1 cellular context compared by ENCODE assay signal in genomic region chr1:234975122-234975940, GRCh38.
TF ChIP-seq lines count a peak whose summit lies in the region.

No MANE protein-coding gene starts in this region.

TF ChIP-seq in K562, 482 proteins besides CTCF, POLR2A, EP300 and RAD21 (continued from another document and continues in another):
- TF ChIP-seq CHAMP1 (IDR thresholded peaks at IDR 0.05), result peak; percentile 97
- no peak for TF ChIP-seq POLR3A (IDR thresholded peaks at IDR 0.05; ENCODE audit: borderline replicate concordance, extremely low read depth, insufficient read depth, insufficient read length)
- peak; percentile 17; the same call in 1 of the 2 replicates for TF ChIP-seq ZNF23 (CRISPR knock-in tag; IDR thresholded peaks at IDR 0.05)
- TF ChIP-seq HES1 (IDR thresholded peaks at IDR 0.05; ENCODE audit: low read depth), result peak; percentile 98
- TF ChIP-seq FOXK1 (CRISPR knock-in tag; IDR thresholded peaks at IDR 0.05; ENCODE audit: borderline replicate concordance), result no peak
- TF ChIP-seq NFIC (IDR thresholded peaks at IDR 0.05), result peak; percentile 79
- TF ChIP-seq RB1 (IDR thresholded peaks at IDR 0.05; ENCODE audit: low read depth), result no peak
- TF ChIP-seq XRCC4 (IDR thresholded peaks at IDR 0.05; ENCODE audit: extremely low read depth, insufficient read depth, insufficient read length), result no peak
- TF ChIP-seq TGIF2 (CRISPR knock-in tag; IDR thresholded peaks at IDR 0.05), result no peak
- peak; percentile 86 for TF ChIP-seq FOXA1 (IDR thresholded peaks at IDR 0.05; ENCODE audit: borderline replicate concordance)
- no peak for TF ChIP-seq TSC22D4 (tag; IDR thresholded peaks at IDR 0.05)
- peak; percentile 94 for TF ChIP-seq GATA2 (CRISPR knock-in tag; IDR thresholded peaks at IDR 0.05)
- TF ChIP-seq CREB3 (tag; conservative IDR thresholded peaks at IDR 0.05; ENCODE audit: low read depth), result peak; percentile 90
- TF ChIP-seq ZNF318 (IDR thresholded peaks at IDR 0.05; ENCODE audit: borderline replicate concordance in 1 of 2, low read depth in 1 of 2), result peak in 1 of 2 experiments; percentile 96; a peak in 2 of 4 replicates
- TF ChIP-seq ZC3H4 (CRISPR knock-in tag; IDR thresholded peaks at IDR 0.05; ENCODE audit: borderline replicate concordance), result no peak
- TF ChIP-seq CBX3 (IDR thresholded peaks at IDR 0.05; ENCODE audit: borderline replicate concordance in 1 of 2, low read length in 2 of 2), result peak in 1 of 2 experiments; percentile 71; a peak in 1 of 3 replicates
- TF ChIP-seq ZNF12 (CRISPR knock-in tag; IDR thresholded peaks at IDR 0.05), result no peak
- TF ChIP-seq MEF2D (tag; conservative IDR thresholded peaks at IDR 0.05; ENCODE audit: low read depth), result peak; percentile 81
- TF ChIP-seq ZNF134 (CRISPR knock-in tag; conservative IDR thresholded peaks at IDR 0.05), result peak; percentile 80
- no peak for TF ChIP-seq MCM3 (IDR thresholded peaks at IDR 0.05)
- TF ChIP-seq ZFPM2 (CRISPR knock-in tag; IDR thresholded peaks at IDR 0.05), result no peak
- TF ChIP-seq ATF3 (IDR thresholded peaks at IDR 0.05), result peak; percentile 100
- peak; percentile 98 for TF ChIP-seq ATF3 (CRISPR knock-in tag; conservative IDR thresholded peaks at IDR 0.05)
- TF ChIP-seq MEIS2 (IDR thresholded peaks at IDR 0.05; ENCODE audit: partially characterized antibody), result peak; percentile 88
- peak; percentile 100 for TF ChIP-seq SOX6 (IDR thresholded peaks at IDR 0.05)
- peak; percentile 54; the same call in 1 of the 2 replicates for TF ChIP-seq CREB1 (IDR thresholded peaks at IDR 0.05)
- TF ChIP-seq CREB1 (CRISPR knock-in tag; IDR thresholded peaks at IDR 0.05), result no peak
- no peak for TF ChIP-seq MLX (CRISPR knock-in tag; conservative IDR thresholded peaks at IDR 0.05)
- peak; percentile 89; the same call in 1 of the 2 replicates for TF ChIP-seq ZNF175 (CRISPR knock-in tag; IDR thresholded peaks at IDR 0.05; ENCODE audit: low read depth)
- peak; percentile 82; the same call in 1 of the 2 replicates for TF ChIP-seq MECOM (CRISPR knock-in tag; IDR thresholded peaks at IDR 0.05)
- peak; percentile 74 to 94 for TF ChIP-seq AFF1 (IDR thresholded peaks at IDR 0.05; ENCODE audit: low read depth in 1 of 2, partially characterized antibody in 2 of 2)
- TF ChIP-seq ZNF79 (CRISPR knock-in tag; IDR thresholded peaks at IDR 0.05; ENCODE audit: low read depth), result peak; percentile 2; the same call in 1 of the 2 replicates
- TF ChIP-seq TAL1 (IDR thresholded peaks at IDR 0.05), result peak; percentile 88
- TF ChIP-seq NCOR1 (IDR thresholded peaks at IDR 0.05), result peak; percentile 95
- peak in 1 of 2 experiments; percentile 96; a peak in 2 of 4 replicates for TF ChIP-seq HDAC1 (IDR thresholded peaks at IDR 0.05)
- TF ChIP-seq RCOR1 (IDR thresholded peaks at IDR 0.05; ENCODE audit: borderline replicate concordance in 1 of 2, low read depth in 2 of 2, low read length in 2 of 2), result peak in 1 of 2 experiments; percentile 99; a peak in 3 of 4 replicates
- TF ChIP-seq DMBX1 (CRISPR knock-in tag; IDR thresholded peaks at IDR 0.05; ENCODE audit: borderline replicate concordance), result peak; percentile 27; the same call in 1 of the 2 replicates
- TF ChIP-seq ELF1 (tag; IDR thresholded peaks at IDR 0.05), result peak; percentile 82
- no peak for TF ChIP-seq GTF3C2 (IDR thresholded peaks at IDR 0.05; ENCODE audit: borderline replicate concordance, extremely low read depth, insufficient read length)
- peak; percentile 13; the same call in 1 of the 2 replicates for TF ChIP-seq PTTG1 (tag; IDR thresholded peaks at IDR 0.05; ENCODE audit: low read depth)
- peak; percentile 71 for TF ChIP-seq ZKSCAN8 (CRISPR knock-in tag; IDR thresholded peaks at IDR 0.05)
- peak; percentile 99 for TF ChIP-seq ARID1B (IDR thresholded peaks at IDR 0.05)
- TF ChIP-seq TCF7 (IDR thresholded peaks at IDR 0.05; ENCODE audit: borderline replicate concordance), result peak; percentile 89
